1 cellular context compared by ENCODE assay signal in genomic region chr4:20370284-20370683, GRCh38.
TF ChIP-seq lines count a peak whose summit lies in the region.

No MANE protein-coding gene starts in this region.

TF ChIP-seq in K562, 482 proteins besides CTCF, POLR2A, EP300 and RAD21 (continued from another document):
- no peak for TF ChIP-seq PATZ1 (CRISPR knock-in tag; IDR thresholded peaks at IDR 0.05; ENCODE audit: borderline replicate concordance)
